ENCODE assay signal across 1 cellular context in genomic region chr1:146036990-146037646, GRCh38.
TF ChIP-seq lines count a peak whose summit lies in the region.

No MANE protein-coding gene starts in this region.

TF ChIP-seq in HEK293, 187 proteins besides CTCF, POLR2A, EP300 and RAD21 (continued from another document and continues in another):
- TF ChIP-seq ZBTB26 (tag by site-specific recombination; optimal IDR thresholded peaks at IDR 0.05), result peak; percentile 22
- no peak for TF ChIP-seq ZNF521 (tag by site-specific recombination; IDR thresholded peaks at IDR 0.05)
- peak; percentile 80; the same call in 1 of the 2 replicates for TF ChIP-seq KLF17 (tag by site-specific recombination; IDR thresholded peaks at IDR 0.05)
- TF ChIP-seq ZNF624 (tag by site-specific recombination; IDR thresholded peaks at IDR 0.05), result no peak
- no peak for TF ChIP-seq ZNF114 (tag by site-specific recombination; IDR thresholded peaks at IDR 0.05)
- no peak for TF ChIP-seq ZBTB20 (tag by site-specific recombination; IDR thresholded peaks at IDR 0.05)
- no peak for TF ChIP-seq ZBTB1 (tag by site-specific recombination; IDR thresholded peaks at IDR 0.05)
- TF ChIP-seq REST (tag by site-specific recombination; IDR thresholded peaks at IDR 0.05), result no peak
- no peak for TF ChIP-seq ZNF626 (tag by site-specific recombination; IDR thresholded peaks at IDR 0.05)
- no peak for TF ChIP-seq KLF7 (tag by site-specific recombination; IDR thresholded peaks at IDR 0.05; ENCODE audit: borderline replicate concordance)
- TF ChIP-seq ZNF555 (tag by site-specific recombination; conservative IDR thresholded peaks at IDR 0.05), result no peak
- TF ChIP-seq ZNF155 (tag by site-specific recombination; IDR thresholded peaks at IDR 0.05), result no peak
- TF ChIP-seq TRIM28 (IDR thresholded peaks at IDR 0.05; ENCODE audit: borderline replicate concordance, low read length), result no peak
- no peak for TF ChIP-seq AEBP2 (tag by site-specific recombination; IDR thresholded peaks at IDR 0.05; ENCODE audit: borderline replicate concordance)
- no peak for TF ChIP-seq ZNF133 (tag by site-specific recombination; IDR thresholded peaks at IDR 0.05)
- TF ChIP-seq ZNF157 (tag by site-specific recombination; IDR thresholded peaks at IDR 0.05), result no peak
- TF ChIP-seq ZNF776 (tag by site-specific recombination; IDR thresholded peaks at IDR 0.05; ENCODE audit: borderline replicate concordance), result no peak
- no peak for TF ChIP-seq ZNF280D (tag by site-specific recombination; IDR thresholded peaks at IDR 0.05)
- peak; percentile 70 for TF ChIP-seq ZNF600 (tag by site-specific recombination; IDR thresholded peaks at IDR 0.05)
- no peak for TF ChIP-seq SETDB1 (IDR thresholded peaks at IDR 0.05; ENCODE audit: insufficient read length, low read length)
- no peak for TF ChIP-seq ZNF768 (tag by site-specific recombination; IDR thresholded peaks at IDR 0.05)
- TF ChIP-seq ZNF140 (tag by site-specific recombination; IDR thresholded peaks at IDR 0.05), result no peak
- TF ChIP-seq ZNF639 (tag by site-specific recombination; IDR thresholded peaks at IDR 0.05), result peak; percentile 76
- no peak for TF ChIP-seq SCRT2 (tag by site-specific recombination; IDR thresholded peaks at IDR 0.05)
- no peak for TF ChIP-seq ZNF473 (tag by site-specific recombination; IDR thresholded peaks at IDR 0.05)
- TF ChIP-seq IKZF3 (tag by site-specific recombination; IDR thresholded peaks at IDR 0.05), result no peak; the same call in 1 of the 2 replicates
- peak; percentile 57; the same call in 1 of the 2 replicates for TF ChIP-seq ZBTB21 (tag by site-specific recombination; IDR thresholded peaks at IDR 0.05)
- TF ChIP-seq ZNF571 (tag by site-specific recombination; IDR thresholded peaks at IDR 0.05), result no peak
- no peak for TF ChIP-seq ZNF623 (tag by site-specific recombination; IDR thresholded peaks at IDR 0.05)
- peak; percentile 54 for TF ChIP-seq ZNF513 (tag by site-specific recombination; IDR thresholded peaks at IDR 0.05)
- no peak for TF ChIP-seq ZNF704 (tag by site-specific recombination; IDR thresholded peaks at IDR 0.05)
- TF ChIP-seq ZNF239 (tag by site-specific recombination; IDR thresholded peaks at IDR 0.05), result no peak
- no peak for TF ChIP-seq WT1 (tag by site-specific recombination; IDR thresholded peaks at IDR 0.05)
- no peak for TF ChIP-seq GFI1B (tag by site-specific recombination; IDR thresholded peaks at IDR 0.05)
- no peak for TF ChIP-seq ZNF362 (tag by site-specific recombination; IDR thresholded peaks at IDR 0.05)
- TF ChIP-seq ZBTB11 (tag by site-specific recombination; conservative IDR thresholded peaks at IDR 0.05; ENCODE audit: low read depth), result 0 out of 2 replicates have a peak, but pooled peaks have one; percentile 16
- no peak for TF ChIP-seq ZNF132 (tag by site-specific recombination; IDR thresholded peaks at IDR 0.05; ENCODE audit: borderline replicate concordance)
- TF ChIP-seq ZNF843 (tag by site-specific recombination; IDR thresholded peaks at IDR 0.05), result 0 out of 2 replicates have a peak, but pooled peaks have one; percentile 45
- TF ChIP-seq ZNF558 (tag by site-specific recombination; IDR thresholded peaks at IDR 0.05), result 0 out of 2 replicates have a peak, but pooled peaks have one; percentile 39
